ENCODE assay signal across 7 cellular contexts in the genomic region with DNA sequence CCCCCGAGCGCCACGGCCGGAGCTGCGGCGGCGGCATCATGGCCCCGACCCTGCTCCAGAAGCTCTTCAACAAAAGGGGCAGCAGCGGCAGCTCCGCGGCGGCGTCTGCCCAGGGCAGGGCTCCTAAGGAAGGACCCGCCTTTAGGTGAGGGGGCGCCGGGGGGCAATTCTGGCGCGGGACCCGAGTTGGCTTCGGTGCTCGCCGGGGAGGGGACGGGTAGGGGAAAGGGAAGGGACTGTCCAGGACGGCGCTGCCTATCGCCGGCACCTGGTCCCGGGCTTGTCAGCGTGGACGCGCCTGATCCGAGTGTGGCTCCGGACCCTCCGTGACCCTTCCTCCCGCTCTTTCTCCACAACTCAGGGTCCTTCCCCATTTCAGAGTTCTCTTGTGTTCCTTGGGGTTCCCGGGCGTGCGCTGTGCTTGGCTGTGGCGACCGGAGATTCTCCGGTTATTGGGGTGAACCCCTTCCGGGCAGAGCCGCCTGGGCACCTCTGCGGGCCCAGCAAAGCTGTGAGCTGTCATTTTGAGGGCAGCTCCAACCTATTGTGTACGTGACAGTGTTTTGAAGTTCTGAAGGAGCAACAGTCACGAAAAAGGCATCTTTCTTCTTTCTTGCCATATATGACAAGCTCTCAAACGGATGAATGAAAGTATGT. TPM values are rescaled to one million over a fixed set of nuclear protein-coding genes. Genes with fewer than 3 reads are reported as not detected.
A peak's percentile ranks its signal among the peaks of the same experiment; 100 is the strongest.
DNase-seq lines count a peak whose midpoint lies in the region; ATAC-seq, FAIRE-seq and TF ChIP-seq lines count a peak whose summit lies in the region.

No MANE protein-coding gene starts in this region.

- H3K27me3 ChIP-seq in pancreas: no peaks in the 10 kb centered on the region
- H3K27me3 ChIP-seq in uterus: no peaks in the 10 kb centered on the region

- H3K9me3 ChIP-seq in pancreas (no peaks in the 10 kb centered on the region), uterus (no peaks in the 10 kb centered on the region)

- intact Hi-C loops in head of caudate nucleus (cut with DNase I) (loop anchor here (5.0 kb wide), 1 partner anchor 83 kb away; no protein-coding TSS in a partner anchor), pancreas (cut with DNase I) (no loop called here), uterus (cut with DNase I; ENCODE audit: low total_unique reads) (no loop called here)

- H3K4me3 ChIP-seq in pancreas (peak overlapping the region; percentile 79 to 86 (median 80)), uterus (peak overlapping the region; percentile 83 to 93)

- TF ChIP-seq POLR2A in uterus (IDR thresholded peaks at IDR 0.05): no peak

- DNase-seq in RKO (ENCODE audit: low spot score) (peak; percentile 67), head of caudate nucleus (peak in 41 of 42 donors; percentile 13 to 68 (median 43)), pancreas (peak; percentile 36 to 84 (median 60)), uterus (peak; percentile 38 to 44)
- DNase-seq in activated naive CD4-positive, alpha-beta T cell treated with Interleukin-2 at 50 U/mL for 16 hours: peak; percentile 45

- H3K36me3 ChIP-seq in pancreas (no peaks in the 10 kb centered on the region), uterus (no peaks in the 10 kb centered on the region)

- 0% methylated on average over 35 to 47 of the region's 47 CpGs for WGBS in pancreas, 2 donors

- H3K27ac ChIP-seq in pancreas (peak overlapping the region; percentile 57 to 91 (median 74)), uterus (peak overlapping the region; percentile 90 to 95)

- peaks cover 19 to 24% (median 21%) of the 10 kb centered on the region in 3 donors for H3K4me1 ChIP-seq in pancreas
- peaks cover 0 to 4% of the 10 kb centered on the region in 2 donors for H3K4me1 ChIP-seq in uterus

- ATAC-seq in GM18868 (IDR thresholded peaks at IDR 0.05; ENCODE audit: unreplicated experiment): peak; percentile 31
- peak; percentile 35 for ATAC-seq in HG02981 (IDR thresholded peaks at IDR 0.05; ENCODE audit: unreplicated experiment)
- peak; percentile 29 to 50 (median 38) for ATAC-seq in pancreas

- no peak for FAIRE-seq in pancreas (lab: Jason Lieb, UNC)

- TF ChIP-seq CTCF in pancreas (IDR thresholded peaks at IDR 0.05) (no peak), uterus (IDR thresholded peaks at IDR 0.05) (no peak)

RNA-seq across cellular contexts. Expression of gene FNIP2, which starts 0.5 kb away (rescaled TPM):
- 10 to 100 TPM; 13.6 to 28.2 (median 16.6) TPM for total RNA-seq in pancreas
- 1 to 10 TPM; 5.4 to 6.3 TPM for polyA plus RNA-seq in pancreas
- 10 to 100 TPM in 3 of 4 donors, 1 to 10 TPM in 1; 8.5 to 61.9 (median 29.6) TPM for total RNA-seq in uterus

RNA-seq across cellular contexts. Expression of gene PPID, which starts 46.1 kb away (rescaled TPM):
- total RNA-seq in pancreas (10 to 100 TPM in 1 of 6 donors, 1 to 10 TPM in 5; 5.6 to 14.5 (median 8.0) TPM), uterus (10 to 100 TPM in 2 of 4 donors, 1 to 10 TPM in 2; 2.6 to 36.1 (median 13.8) TPM)
- polyA plus RNA-seq in pancreas: 10 to 100 TPM in 1 of 2 donors, 1 to 10 TPM in 1; 9.0 to 12.0 TPM

Comparison
In these comparisons a context has a peak if more than half of its experiments do, and no peak if none do; other contexts are left out.
1. Peak in every context shown above with its lines: DNase-seq, ATAC-seq, H3K4me3 ChIP-seq and H3K27ac ChIP-seq.